In genomic region chr14:94624537-94625352, GRCh38 we compare ENCODE assay signal across 35 cellular contexts. TPM values are rescaled to one million over a fixed set of nuclear protein-coding genes. Genes with fewer than 3 reads are reported as not detected.
"Had no signal": no experiment of that assay in that cellular context is flagged by ENCODE, and none has a peak within 500 bp of the region (broad histone marks: within the 10 kb centered on the region; RNA-seq: fewer than 3 reads in every experiment).

No MANE protein-coding gene starts in this region.

- H3K36me3 ChIP-seq: ascending aorta, SJCRH30, WERI-Rb-1 had no signal

- H3K27ac ChIP-seq: ascending aorta, SJCRH30, SK-N-MC, WERI-Rb-1 had no signal

- H3K4me1 ChIP-seq: ascending aorta, SJCRH30 had no signal

- DNase-seq: activated CD4-positive, alpha-beta memory T cell treated with anti-CD3 and anti-CD28 coated beads, Interleukin-2, amount 10 ng/mL, durations not matched to agents 7 days and 5 days; activated CD4-positive, alpha-beta T cell treated with anti-CD3 and anti-CD28 coated beads for 1 hour; activated CD4-positive, alpha-beta T cell treated with anti-CD3 and anti-CD28 coated beads for 48 hours; activated CD4-positive, CD25-positive, alpha-beta regulatory T cell; activated CD8-positive, alpha-beta memory T cell treated with anti-CD3 and anti-CD28 coated beads for 24 hours; activated CD8-positive, alpha-beta memory T cell treated with anti-CD3 and anti-CD28 coated beads, Interleukin-2, amount 10 ng/mL, durations not matched to agents 7 days and 5 days; activated CD8-positive, alpha-beta memory T cell treated with anti-CD3 and anti-CD28 coated beads, Interleukin-2, amount 50 U/mL, for 48 hours; activated gamma-delta T cell; activated naive CD4-positive, alpha-beta T cell treated with Interleukin-2 at 50 U/mL for 16 hours; activated naive CD8-positive, alpha-beta T cell treated with anti-CD3 and anti-CD28 coated beads, Interleukin-2, amount 10 ng/mL, durations not matched to agents 7 days and 5 days; activated T-cell treated with anti-CD3 and anti-CD28 coated beads, Interleukin-2, amount 50 U/mL, for 48 hours; amygdala; NCI-H1092 treated with DMSO at 0.1 percent for 48 hours; NCI-H1417; NCI-H146; NCI-H187 treated with DMSO at 0.1 percent for 48 hours; NCI-H2081; NCI-H2171 treated with DMSO at 0.1 percent for 48 hours; NCI-H2227 treated with DMSO at 0.1 percent for 48 hours; NCI-H446 treated with DMSO at 0.1 percent for 48 hours; NCI-H524; NCI-H69; NCI-H82; SHP77; SJCRH30; T1000; WERI-Rb-1 had no signal

- H3K4me1 Mint-ChIP-seq: activated CD4-positive, alpha-beta memory T cell treated with anti-CD3 and anti-CD28 coated beads, Interleukin-2, amount 10 ng/mL, durations not matched to agents 7 days and 5 days; activated CD8-positive, alpha-beta memory T cell treated with anti-CD3 and anti-CD28 coated beads, Interleukin-2, amount 10 ng/mL, durations not matched to agents 7 days and 5 days; activated naive CD4-positive, alpha-beta T cell treated with anti-CD3 and anti-CD28 coated beads, Interleukin-2, amount 50 U/mL, for 24 hours; activated naive CD8-positive, alpha-beta T cell treated with anti-CD3 and anti-CD28 coated beads, Interleukin-2, amount 10 ng/mL, durations not matched to agents 7 days and 5 days; brain; central memory CD8-positive, alpha-beta T cell had no signal

- H3K27me3 Mint-ChIP-seq: activated CD4-positive, alpha-beta memory T cell treated with anti-CD3 and anti-CD28 coated beads, Interleukin-2, amount 10 ng/mL, durations not matched to agents 7 days and 5 days; activated CD8-positive, alpha-beta memory T cell treated with anti-CD3 and anti-CD28 coated beads, Interleukin-2, amount 10 ng/mL, durations not matched to agents 7 days and 5 days; activated naive CD8-positive, alpha-beta T cell treated with anti-CD3 and anti-CD28 coated beads, Interleukin-2, amount 10 ng/mL, durations not matched to agents 7 days and 5 days had no signal

- H3K27me3 ChIP-seq: ascending aorta had no signal

- H3K4me3 Mint-ChIP-seq: activated CD4-positive, alpha-beta memory T cell treated with anti-CD3 and anti-CD28 coated beads, Interleukin-2, amount 10 ng/mL, durations not matched to agents 7 days and 5 days; activated CD8-positive, alpha-beta memory T cell treated with anti-CD3 and anti-CD28 coated beads, Interleukin-2, amount 10 ng/mL, durations not matched to agents 7 days and 5 days; activated naive CD4-positive, alpha-beta T cell treated with anti-CD3 and anti-CD28 coated beads, Interleukin-2, amount 50 U/mL, for 24 hours; activated naive CD8-positive, alpha-beta T cell treated with anti-CD3 and anti-CD28 coated beads, Interleukin-2, amount 10 ng/mL, durations not matched to agents 7 days and 5 days; brain; central memory CD8-positive, alpha-beta T cell had no signal

- H3K4me3 ChIP-seq: ascending aorta, SJCRH30, SK-N-MC had no signal

- H3K27ac Mint-ChIP-seq: activated CD4-positive, alpha-beta memory T cell treated with anti-CD3 and anti-CD28 coated beads, Interleukin-2, amount 10 ng/mL, durations not matched to agents 7 days and 5 days; activated CD8-positive, alpha-beta memory T cell treated with anti-CD3 and anti-CD28 coated beads, Interleukin-2, amount 10 ng/mL, durations not matched to agents 7 days and 5 days; activated naive CD4-positive, alpha-beta T cell treated with anti-CD3 and anti-CD28 coated beads, Interleukin-2, amount 50 U/mL, for 24 hours; activated naive CD8-positive, alpha-beta T cell treated with anti-CD3 and anti-CD28 coated beads, Interleukin-2, amount 10 ng/mL, durations not matched to agents 7 days and 5 days; brain had no signal

- H3K9me3 Mint-ChIP-seq: activated CD4-positive, alpha-beta memory T cell treated with anti-CD3 and anti-CD28 coated beads, Interleukin-2, amount 10 ng/mL, durations not matched to agents 7 days and 5 days; activated naive CD4-positive, alpha-beta T cell treated with anti-CD3 and anti-CD28 coated beads, Interleukin-2, amount 50 U/mL, for 24 hours; activated naive CD8-positive, alpha-beta T cell treated with anti-CD3 and anti-CD28 coated beads, Interleukin-2, amount 10 ng/mL, durations not matched to agents 7 days and 5 days; central memory CD8-positive, alpha-beta T cell had no signal

- ATAC-seq: activated CD8-positive, alpha-beta memory T cell treated with anti-CD3 and anti-CD28 coated beads, Interleukin-2, amount 10 ng/mL, durations not matched to agents 7 days and 5 days; Panc1 had no signal

- H3K9me3 ChIP-seq: ascending aorta, SJCRH30 had no signal

- H3K36me3 Mint-ChIP-seq: activated CD8-positive, alpha-beta memory T cell treated with anti-CD3 and anti-CD28 coated beads, Interleukin-2, amount 10 ng/mL, durations not matched to agents 7 days and 5 days; activated naive CD4-positive, alpha-beta T cell treated with anti-CD3 and anti-CD28 coated beads, Interleukin-2, amount 50 U/mL, for 24 hours; activated naive CD8-positive, alpha-beta T cell treated with anti-CD3 and anti-CD28 coated beads, Interleukin-2, amount 10 ng/mL, durations not matched to agents 7 days and 5 days; brain had no signal

RNA-seq across cellular contexts. Expression of gene SERPINA3, which starts 12.6 kb away (rescaled TPM):
- total RNA-seq: activated CD4-positive, alpha-beta memory T cell treated with anti-CD3 and anti-CD28 coated beads, Interleukin-2, amount 10 ng/mL, durations not matched to agents 7 days and 5 days; activated CD8-positive, alpha-beta memory T cell treated with anti-CD3 and anti-CD28 coated beads, Interleukin-2, amount 10 ng/mL, durations not matched to agents 7 days and 5 days; activated naive CD8-positive, alpha-beta T cell treated with anti-CD3 and anti-CD28 coated beads, Interleukin-2, amount 10 ng/mL, durations not matched to agents 7 days and 5 days; SJCRH30; T-helper 1 cell treated with Interleukin-12 subunit alpha and Interleukin-12 subunit beta and Interleukin-4 antibody, amounts not matched to agents 30 ng/mL and 1 ng/mL, for 36 hours; T-helper 2 cell treated with Interferon-gamma antibody and Interleukin-4, amounts not matched to agents 100 ng/mL and 5 ng/mL, for 36 hours had no signal

RNA-seq across cellular contexts. Expression of gene SERPINA5, which starts 43.5 kb away (rescaled TPM):
- total RNA-seq: activated CD4-positive, alpha-beta memory T cell treated with anti-CD3 and anti-CD28 coated beads, Interleukin-2, amount 10 ng/mL, durations not matched to agents 7 days and 5 days; activated CD8-positive, alpha-beta memory T cell treated with anti-CD3 and anti-CD28 coated beads, Interleukin-2, amount 10 ng/mL, durations not matched to agents 7 days and 5 days; activated naive CD8-positive, alpha-beta T cell treated with anti-CD3 and anti-CD28 coated beads, Interleukin-2, amount 10 ng/mL, durations not matched to agents 7 days and 5 days; T-helper 1 cell treated with Interleukin-12 subunit alpha and Interleukin-12 subunit beta and Interleukin-4 antibody, amounts not matched to agents 30 ng/mL and 1 ng/mL, for 36 hours; T-helper 2 cell treated with Interferon-gamma antibody and Interleukin-4, amounts not matched to agents 100 ng/mL and 5 ng/mL, for 36 hours had no signal
